Comparison of ENCODE assay signal across 8 cellular contexts in genomic region chrX:65821721-65822496, GRCh38.
DNase-seq lines count a peak whose midpoint lies in the region; ATAC-seq, FAIRE-seq and TF ChIP-seq lines count a peak whose summit lies in the region.

No MANE protein-coding gene starts in this region.

- H3K27ac ChIP-seq in heart right ventricle, result peak overlapping the region in 1 of 10 donors; percentile 21

- DNase-seq in GM12891 (ENCODE audit: insufficient read length, low spot score), result peak; percentile 5
- peak; percentile 42 for DNase-seq in activated CD8-positive, alpha-beta memory T cell treated with anti-CD3 and anti-CD28 coated beads, Interleukin-2, amount 50 U/mL, for 4 hours
- peak; percentile 3 to 23 for DNase-seq in heart right ventricle
- peak; percentile 15 for DNase-seq in stimulated activated CD8-positive, alpha-beta memory T cell treated with anti-CD3 and anti-CD28 coated beads, Interleukin-12 subunit alpha, Interleukin-12 subunit beta, amount 100 ng/mL, for 4 hours (ENCODE audit: low read depth)
- DNase-seq in NCI-H69 (lab: John Stamatoyannopoulos, UW), result no peak
- no peak for DNase-seq in kidney tubule cell (ENCODE audit: low spot score)
- no peak for DNase-seq in mesothelial cell of epicardium (ENCODE audit: low spot score in 2 of 2, unreplicated experiment in 2 of 2)

- no peak for TF ChIP-seq CTCF in heart right ventricle (IDR thresholded peaks at IDR 0.05)
- no peak for TF ChIP-seq CTCF in mesothelial cell of epicardium (IDR thresholded peaks at IDR 0.05; ENCODE audit: unreplicated experiment)

- H3K27ac Mint-ChIP-seq in mesothelial cell of epicardium, result no peak overlapping the region

- peaks cover 0 to 3% (median 0%) of the 10 kb centered on the region in 11 donors for H3K9me3 ChIP-seq in heart right ventricle

- intact Hi-C loops in heart right ventricle (cut with DNase I), result no loop called here

- H3K4me1 Mint-ChIP-seq in mesothelial cell of epicardium, result no peaks in the 10 kb centered on the region

- 5 to 8% methylated on average over 23 to 48 of the region's 48 CpGs for WGBS in heart right ventricle, 2 donors

- H3K4me1 ChIP-seq in heart right ventricle, result peaks cover 0 to 4% (median 0%) of the 10 kb centered on the region in 9 donors

- H3K27me3 Mint-ChIP-seq in mesothelial cell of epicardium (ENCODE audit: low read depth), result no peaks in the 10 kb centered on the region

- H3K4me3 ChIP-seq in heart right ventricle, result peak overlapping the region in 9 of 10 donors; percentile 23 to 60 (median 50)

- H3K27me3 ChIP-seq in heart right ventricle, result peaks cover 0 to 83% (median 0%) of the 10 kb centered on the region in 7 donors

- H3K4me3 Mint-ChIP-seq in mesothelial cell of epicardium, result no peak overlapping the region

- ATAC-seq in HG03354 (IDR thresholded peaks at IDR 0.05; ENCODE audit: poor library complexity, severe bottlenecking, unreplicated experiment), result peak; percentile 65
- ATAC-seq in heart right ventricle, result peak in 6 of 8 donors; percentile 53 to 82 (median 66)

- TF ChIP-seq POLR2A in GM12891 (IDR thresholded peaks at IDR 0.05; ENCODE audit: low read depth, low read length), result no peak

- no peaks in the 10 kb centered on the region for H3K36me3 ChIP-seq in heart right ventricle

- peaks cover 25% of the 10 kb centered on the region for H3K9me3 Mint-ChIP-seq in mesothelial cell of epicardium

- peak; percentile 85 for FAIRE-seq in GM12891 (lab: Jason Lieb, UNC)

- H3K36me3 Mint-ChIP-seq in mesothelial cell of epicardium, result no peaks in the 10 kb centered on the region

TF ChIP-seq in GM12891, 5 proteins besides CTCF, POLR2A, EP300 and RAD21:
- TF ChIP-seq SPI1 (IDR thresholded peaks at IDR 0.05; ENCODE audit: low read depth, low read length) (peak; percentile 66), POLR2AphosphoS5 (IDR thresholded peaks at IDR 0.05; ENCODE audit: low read depth, low read length) (no peak)

Comparison
In these comparisons a context has a peak if more than half of its experiments do, and no peak if none do; other contexts are left out.
1. DNase-seq: peak in GM12891 (single experiment), activated CD8-positive, alpha-beta memory T cell treated with anti-CD3 and anti-CD28 coated beads, Interleukin-2, amount 50 U/mL, for 4 hours (single experiment), heart right ventricle (2 of 2) and stimulated activated CD8-positive, alpha-beta memory T cell treated with anti-CD3 and anti-CD28 coated beads, Interleukin-12 subunit alpha, Interleukin-12 subunit beta, amount 100 ng/mL, for 4 hours (single experiment); none in NCI-H69 (single experiment), kidney tubule cell (single experiment) and mesothelial cell of epicardium (0 of 2).